17 cellular contexts compared by ENCODE assay signal in the genomic region with DNA sequence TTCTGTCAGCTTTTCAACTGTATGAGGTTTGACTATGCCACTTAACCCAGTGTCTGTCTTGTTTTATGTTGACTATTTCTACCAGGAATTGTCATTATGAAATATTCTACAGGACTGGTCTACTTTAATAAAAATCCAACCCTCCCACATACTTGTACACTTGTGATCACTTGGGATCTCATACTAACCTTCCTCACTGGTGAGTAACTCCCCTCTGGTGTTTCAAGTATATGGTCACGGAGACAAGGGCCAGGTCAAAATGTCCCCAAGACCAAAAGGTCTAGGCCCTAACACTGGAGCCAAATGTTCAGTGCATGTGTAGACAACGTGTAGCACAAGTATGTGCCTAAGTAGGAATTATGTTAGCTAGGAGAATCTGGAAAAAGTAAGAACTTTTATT.
"Had no signal": no experiment of that assay in that cellular context is flagged by ENCODE, and none has a peak within 500 bp of the region (broad histone marks: within the 10 kb centered on the region; RNA-seq: fewer than 3 reads in every experiment).

No MANE protein-coding gene starts in this region.

- ATAC-seq: mucosa of descending colon; natural killer cell; stimulated activated effector memory CD8-positive, alpha-beta T cell treated with anti-CD3 and anti-CD28 coated beads, Interleukin-12 subunit alpha, Interleukin-12 subunit beta, amount 100 ng/mL, for 72 hours; stimulated activated naive CD8-positive, alpha-beta T cell treated with anti-CD3 and anti-CD28 coated beads, Interleukin-15, Interleukin-2, amounts not matched to agents 100 U/mL and 50 U/mL, for 24 hours had no signal

- H3K27me3 ChIP-seq: ovary, right atrium auricular region, sigmoid colon, testis, tibial nerve had no signal

- H3K9me3 ChIP-seq: mucosa of descending colon, ovary, right atrium auricular region, sigmoid colon, testis, tibial nerve had no signal

- H3K36me3 ChIP-seq: ovary, right atrium auricular region, sigmoid colon, tibial nerve had no signal

- DNase-seq: erythroblast; foreskin melanocyte; head of caudate nucleus; hippocampal formation; kidney glomerular epithelial cell; mucosa of descending colon; natural killer cell; ovary; sigmoid colon; small intestine; stimulated activated CD4-positive, alpha-beta T cell treated with anti-CD3 and anti-CD28 coated beads, Interleukin-2, amount 100 ng/mL, for 48 hours; stimulated activated CD8-positive, alpha-beta memory T cell treated with anti-CD3 and anti-CD28 coated beads, Interleukin-4, amount 100 ng/mL, for 48 hours; stimulated activated naive CD8-positive, alpha-beta T cell treated with anti-CD3 and anti-CD28 coated beads, Interleukin-15, Interleukin-2, amounts not matched to agents 100 U/mL and 50 U/mL, for 24 hours; testis had no signal

- H3K27ac ChIP-seq: ovary, right atrium auricular region, sigmoid colon, testis had no signal

- H3K4me1 ChIP-seq: right atrium auricular region, sigmoid colon had no signal

- H3K4me3 ChIP-seq: mucosa of descending colon, ovary, right atrium auricular region, sigmoid colon, testis, tibial nerve had no signal
